ENCODE assay signal across 25 cellular contexts in the genomic region with DNA sequence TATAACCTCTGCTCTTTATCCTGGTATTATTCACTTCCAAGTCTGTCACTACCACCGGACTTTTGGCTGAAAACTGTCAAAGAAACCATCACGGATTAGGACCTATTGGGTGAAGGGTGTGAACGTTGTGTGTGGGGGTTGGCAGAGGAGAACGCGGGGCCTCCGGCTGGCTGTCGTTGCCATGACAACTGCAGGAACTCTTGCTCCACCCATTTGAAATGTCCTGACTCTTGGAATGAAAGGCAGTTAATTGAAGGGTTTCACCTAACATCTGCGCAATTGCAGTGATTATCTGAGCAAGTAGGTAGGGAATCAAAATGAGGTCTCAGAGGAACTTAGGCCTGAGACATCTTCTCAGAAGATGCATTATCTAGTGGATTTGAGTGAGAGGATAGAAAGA.
DNase-seq lines count a peak whose midpoint lies in the region; ATAC-seq and TF ChIP-seq lines count a peak whose summit lies in the region.
"Had no signal": no experiment of that assay in that cellular context is flagged by ENCODE, and none has a peak within 500 bp of the region (broad histone marks: within the 10 kb centered on the region; RNA-seq: fewer than 3 reads in every experiment).

No MANE protein-coding gene starts in this region.

- H3K9me3 ChIP-seq in right atrium auricular region, result no peaks in the 10 kb centered on the region
- H3K9me3 ChIP-seq: suprapubic skin had no signal

- DNase-seq in left cardiac atrium, result no peak
- no peak for DNase-seq in right atrium auricular region (ENCODE audit: low spot score)
- DNase-seq in astrocyte of the hippocampus (ENCODE audit: low read depth, low spot score), result peak; percentile 37
- peak; percentile 47 for DNase-seq in iPS-NIHi11 (ENCODE audit: low spot score)
- DNase-seq in type B pancreatic cell (ENCODE audit: extremely low spot score, unreplicated experiment), result no peak
- DNase-seq in COR-L47 (lab: John Stamatoyannopoulos, UW), result no peak
- DNase-seq: activated CD4-positive, alpha-beta T cell treated with anti-CD3 and anti-CD28 coated beads, Interleukin-2, amount 10 ng/mL, durations not matched to agents 24 days and 14 days; activated gamma-delta T cell treated with Interleukin-2 at 50 U/mL for 16 hours; activated T-cell treated with anti-CD3 and anti-CD28 coated beads, Interleukin-2, amount 50 U/mL, for 4 hours; IMR-90; kidney glomerular epithelial cell; NCI-H1048; NCI-H2029 treated with DMSO at 0.1 percent for 48 hours; SHP77; stimulated activated CD4-positive, alpha-beta T cell treated with anti-CD3 and anti-CD28 coated beads, Interleukin-4, amount 100 ng/mL, for 4 hours had no signal

- H3K4me3 ChIP-seq in right atrium auricular region, result no peak overlapping the region
- H3K4me3 ChIP-seq: dorsolateral prefrontal cortex, suprapubic skin had no signal

- peaks cover 17% of the 10 kb centered on the region for H3K4me1 Mint-ChIP-seq in type B pancreatic cell (ENCODE audit: unreplicated experiment)
- H3K4me1 Mint-ChIP-seq: activated CD4-positive, alpha-beta T cell treated with anti-CD3 and anti-CD28 coated beads, Interleukin-2, amount 10 ng/mL, durations not matched to agents 24 days and 14 days; central memory CD8-positive, alpha-beta T cell; stimulated activated memory B cell treated with anti-CD40 and anti-IgM and Interleukin-4, amounts not matched to agents 10 μg/mL and 1 μg/mL and 100 μg/mL, for 72 hours had no signal

- H3K36me3 ChIP-seq in right atrium auricular region, result no peaks in the 10 kb centered on the region
- H3K36me3 ChIP-seq: suprapubic skin had no signal

- H3K4me1 ChIP-seq in right atrium auricular region, result no peaks in the 10 kb centered on the region
- H3K4me1 ChIP-seq: suprapubic skin had no signal

- no peaks in the 10 kb centered on the region for H3K36me3 Mint-ChIP-seq in type B pancreatic cell
- H3K36me3 Mint-ChIP-seq: stimulated activated memory B cell treated with anti-CD40 and anti-IgM and Interleukin-4, amounts not matched to agents 10 μg/mL and 1 μg/mL and 100 μg/mL, for 72 hours had no signal

- H3K4me3 Mint-ChIP-seq in type B pancreatic cell, result peak overlapping the region; percentile 27
- H3K4me3 Mint-ChIP-seq: activated CD4-positive, alpha-beta T cell treated with anti-CD3 and anti-CD28 coated beads, Interleukin-2, amount 10 ng/mL, durations not matched to agents 24 days and 14 days; activated T-cell treated with anti-CD3 and anti-CD28 coated beads, Interleukin-2, amount 50 U/mL, for 4 hours; central memory CD8-positive, alpha-beta T cell; stimulated activated memory B cell treated with anti-CD40 and anti-IgM and Interleukin-4, amounts not matched to agents 10 μg/mL and 1 μg/mL and 100 μg/mL, for 72 hours; T-helper 2 cell treated with Interferon-gamma antibody and Interleukin-4, amounts not matched to agents 5 μg/mL and 100 μg/mL, for 36 hours had no signal

- ATAC-seq in left cardiac atrium (peak; percentile 43 to 44), GM21529 (IDR thresholded peaks at IDR 0.05; ENCODE audit: unreplicated experiment) (no peak), HG03571 (IDR thresholded peaks at IDR 0.05; ENCODE audit: unreplicated experiment) (no peak)
- ATAC-seq: activated T-cell treated with anti-CD3 and anti-CD28 coated beads, Interleukin-2, amount 50 U/mL, for 4 hours; Panc1; stimulated activated memory B cell treated with anti-CD40 and anti-IgM and Interleukin-4, amounts not matched to agents 10 μg/mL and 1 μg/mL and 100 μg/mL, for 72 hours had no signal

- peak overlapping the region; percentile 59 for H3K27ac Mint-ChIP-seq in type B pancreatic cell
- H3K27ac Mint-ChIP-seq: activated CD4-positive, alpha-beta T cell treated with anti-CD3 and anti-CD28 coated beads, Interleukin-2, amount 10 ng/mL, durations not matched to agents 24 days and 14 days; stimulated activated memory B cell treated with anti-CD40 and anti-IgM and Interleukin-4, amounts not matched to agents 10 μg/mL and 1 μg/mL and 100 μg/mL, for 72 hours; T-helper 2 cell treated with Interferon-gamma antibody and Interleukin-4, amounts not matched to agents 5 μg/mL and 100 μg/mL, for 36 hours had no signal

- H3K27me3 Mint-ChIP-seq in type B pancreatic cell, result peaks cover 8% of the 10 kb centered on the region

- no peak overlapping the region for H3K27ac ChIP-seq in right atrium auricular region
- H3K27ac ChIP-seq: epithelial cell of prostate, suprapubic skin, VCaP had no signal

- intact Hi-C loops in left cardiac atrium (cut with DNase I), result no loop called here

- H3K9me3 Mint-ChIP-seq in type B pancreatic cell, result no peaks in the 10 kb centered on the region
- H3K9me3 Mint-ChIP-seq: activated CD4-positive, alpha-beta T cell treated with anti-CD3 and anti-CD28 coated beads, Interleukin-2, amount 10 ng/mL, durations not matched to agents 24 days and 14 days; central memory CD8-positive, alpha-beta T cell; stimulated activated memory B cell treated with anti-CD40 and anti-IgM and Interleukin-4, amounts not matched to agents 10 μg/mL and 1 μg/mL and 100 μg/mL, for 72 hours; T-helper 2 cell treated with Interferon-gamma antibody and Interleukin-4, amounts not matched to agents 5 μg/mL and 100 μg/mL, for 36 hours had no signal

- no peaks in the 10 kb centered on the region for H3K27me3 ChIP-seq in right atrium auricular region
- H3K27me3 ChIP-seq: dorsolateral prefrontal cortex, suprapubic skin had no signal

- TF ChIP-seq CTCF in right atrium auricular region (IDR thresholded peaks at IDR 0.05) (no peak), type B pancreatic cell (conservative IDR thresholded peaks at IDR 0.05) (no peak)

Comparison
In these comparisons a context has a peak if more than half of its experiments do, and no peak if none do; other contexts are left out.
1. ATAC-seq: peak in left cardiac atrium (2 of 2); none in GM21529 (single experiment) and HG03571 (single experiment).
2. DNase-seq: peak in astrocyte of the hippocampus (single experiment) and iPS-NIHi11 (single experiment); none in left cardiac atrium (single experiment), right atrium auricular region (single experiment), type B pancreatic cell (single experiment) and COR-L47 (single experiment).